1 cellular context compared by ENCODE assay signal in genomic region chr1:200263203-200263602, GRCh38.
A peak's percentile ranks its signal among the peaks of the same experiment; 100 is the strongest.
TF ChIP-seq lines count a peak whose summit lies in the region.

No MANE protein-coding gene starts in this region.

TF ChIP-seq in HepG2, 621 proteins besides CTCF, POLR2A, EP300 and RAD21 (continues in another document):
- TF ChIP-seq ZNF639 (CRISPR knock-in tag; conservative IDR thresholded peaks at IDR 0.05) (no peak), ESRRA (CRISPR knock-in tag; IDR thresholded peaks at IDR 0.05; ENCODE audit: low read depth) (peak; percentile 36; the same call in 1 of the 2 replicates), ZBED4 (CRISPR knock-in tag; IDR thresholded peaks at IDR 0.05; ENCODE audit: borderline replicate concordance) (no peak), FOXP4 (CRISPR knock-in tag; IDR thresholded peaks at IDR 0.05) (peak; percentile 83), NR2F1 (CRISPR knock-in tag; IDR thresholded peaks at IDR 0.05) (peak; percentile 16 to 60; a peak in 2 of 4 replicates), ZNF816 (CRISPR knock-in tag; IDR thresholded peaks at IDR 0.05; ENCODE audit: borderline replicate concordance) (0 out of 2 replicates have a peak, but pooled peaks have one; percentile 29), ZMYM2 (CRISPR knock-in tag; IDR thresholded peaks at IDR 0.05) (peak; percentile 68; the same call in 1 of the 2 replicates), ZNF30 (CRISPR knock-in tag; IDR thresholded peaks at IDR 0.05) (no peak), MXD3 (CRISPR knock-in tag; IDR thresholded peaks at IDR 0.05) (no peak), ZNF577 (CRISPR knock-in tag; IDR thresholded peaks at IDR 0.05; ENCODE audit: borderline replicate concordance, low read depth) (no peak), RXRB (CRISPR knock-in tag; IDR thresholded peaks at IDR 0.05; ENCODE audit: borderline replicate concordance) (peak; percentile 100), ATF7 (IDR thresholded peaks at IDR 0.05) (no peak), ATF7 (CRISPR knock-in tag; IDR thresholded peaks at IDR 0.05) (no peak), ARID3A (IDR thresholded peaks at IDR 0.05; ENCODE audit: low read depth, low read length) (peak; percentile 47), ATF2 (CRISPR knock-in tag; IDR thresholded peaks at IDR 0.05) (peak; percentile 43; the same call in 1 of the 2 replicates), ARID4A (CRISPR knock-in tag; IDR thresholded peaks at IDR 0.05; ENCODE audit: borderline replicate concordance) (no peak; the same call in 1 of the 2 replicates), ZNF784 (CRISPR knock-in tag; IDR thresholded peaks at IDR 0.05; ENCODE audit: borderline replicate concordance) (peak; percentile 69; the same call in 1 of the 2 replicates), NCOA1 (CRISPR knock-in tag; IDR thresholded peaks at IDR 0.05) (no peak), MEIS2 (CRISPR knock-in tag; IDR thresholded peaks at IDR 0.05) (0 out of 2 replicates have a peak, but pooled peaks have one; percentile 66), ISX (CRISPR knock-in tag; conservative IDR thresholded peaks at IDR 0.05) (no peak), ZNF772 (CRISPR knock-in tag; IDR thresholded peaks at IDR 0.05) (no peak), PHB2 (IDR thresholded peaks at IDR 0.05; ENCODE audit: partially characterized antibody) (no peak), ARID5B (CRISPR knock-in tag; IDR thresholded peaks at IDR 0.05) (peak; percentile 97), TERF1 (CRISPR knock-in tag; IDR thresholded peaks at IDR 0.05) (no peak), EED (CRISPR knock-in tag; IDR thresholded peaks at IDR 0.05) (no peak), SMARCC2 (IDR thresholded peaks at IDR 0.05) (no peak), BCL3 (CRISPR knock-in tag; IDR thresholded peaks at IDR 0.05) (no peak), DNMT1 (CRISPR knock-in tag; IDR thresholded peaks at IDR 0.05) (no peak), ZNF441 (CRISPR knock-in tag; IDR thresholded peaks at IDR 0.05; ENCODE audit: borderline replicate concordance) (no peak), HDAC1 (CRISPR knock-in tag; IDR thresholded peaks at IDR 0.05) (peak; percentile 64), CENPX (CRISPR knock-in tag; IDR thresholded peaks at IDR 0.05) (no peak)
